12 cellular contexts compared by ENCODE assay signal in the genomic region with DNA sequence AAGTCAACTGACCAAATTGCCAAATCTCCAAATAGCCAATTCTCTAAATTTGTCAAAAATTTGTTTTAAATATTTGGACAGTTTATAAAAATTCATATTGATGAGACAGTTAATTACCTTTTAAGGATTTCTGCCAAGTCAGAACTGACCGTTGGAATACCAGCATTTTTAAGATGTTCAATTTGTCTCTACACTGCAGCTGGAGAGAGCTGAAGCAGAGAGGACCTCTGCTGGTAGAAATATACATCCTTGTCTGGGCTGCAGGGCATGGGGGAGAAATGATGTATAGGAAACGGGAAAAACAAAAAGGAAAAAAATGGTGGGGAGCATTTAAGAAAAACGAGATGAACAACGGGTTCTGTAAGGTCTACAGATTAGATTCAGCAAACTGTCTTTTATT. TPM values are rescaled to one million over a fixed set of nuclear protein-coding genes. Genes with fewer than 3 reads are reported as not detected.
DNase-seq lines count a peak whose midpoint lies in the region; TF ChIP-seq lines count a peak whose summit lies in the region.
"Had no signal": no experiment of that assay in that cellular context is flagged by ENCODE, and none has a peak within 500 bp of the region (broad histone marks: within the 10 kb centered on the region; RNA-seq: fewer than 3 reads in every experiment).

No MANE protein-coding gene starts in this region.

- TF ChIP-seq CTCF in GM06990 (IDR thresholded peaks at IDR 0.05; ENCODE audit: insufficient read depth, low read length, poor library complexity, severe bottlenecking), result peak; percentile 46
- peak; percentile 53 for TF ChIP-seq CTCF in cardiac fibroblast (IDR thresholded peaks at IDR 0.05; ENCODE audit: low read depth, low read length)
- peak; percentile 45 for TF ChIP-seq CTCF in neural cell (IDR thresholded peaks at IDR 0.05; ENCODE audit: poor library complexity, severe bottlenecking)

- peak; percentile 42 for TF ChIP-seq RAD21 in neural cell (conservative IDR thresholded peaks at IDR 0.05)

- no peaks in the 10 kb centered on the region for H4K20me1 ChIP-seq in neural cell (ENCODE audit: insufficient read depth)

- no peak overlapping the region for H3K4me2 ChIP-seq in neural cell (ENCODE audit: low read length)

- H3F3A ChIP-seq in neural cell (ENCODE audit: insufficient read depth, low read length, poor library complexity, severe bottlenecking), result no peaks in the 10 kb centered on the region

- H2AFZ ChIP-seq in neural cell (ENCODE audit: low read depth, low read length), result no peak overlapping the region

- H3K36me3 ChIP-seq in GM06990 (ENCODE audit: control insufficient read depth, insufficient read depth, low read length) (no peaks in the 10 kb centered on the region), neural cell (ENCODE audit: insufficient read depth, low read length) (no peaks in the 10 kb centered on the region)

- peaks cover 7% of the 10 kb centered on the region for H3K79me2 ChIP-seq in neural cell (replicated peaks; ENCODE audit: insufficient read depth, low read length)

- no peaks in the 10 kb centered on the region for H3K9me3 ChIP-seq in neural cell (ENCODE audit: low read length)
- H3K9me3 ChIP-seq: psoas muscle had no signal

- H3K27ac ChIP-seq in neural cell (ENCODE audit: low read length), result no peak overlapping the region
- H3K27ac ChIP-seq: psoas muscle had no signal

- H3K27me3 ChIP-seq in GM06990 (replicated peaks; ENCODE audit: control insufficient read depth, insufficient read depth, low read length) (no peaks in the 10 kb centered on the region), neural cell (ENCODE audit: insufficient read depth, low read depth, low read length) (no peaks in the 10 kb centered on the region)

- DNase-seq in GM06990 (ENCODE audit: extremely low read depth, insufficient read length), result no peak
- DNase-seq in MV-4-11 (lab: John Stamatoyannopoulos, UW), result peak; percentile 16
- DNase-seq in cardiac fibroblast (ENCODE audit: low read depth in 2 of 2), result peak; percentile 48 to 53
- no peak for DNase-seq in ecto neural progenitor cell (ENCODE audit: low spot score)
- DNase-seq in NCI-H1105 (lab: John Stamatoyannopoulos, UW), result no peak
- DNase-seq in KBM-7, result no peak
- no peak for DNase-seq in NCI-H1694 (lab: John Stamatoyannopoulos, UW)
- DNase-seq: activated effector memory CD4-positive, alpha-beta T cell treated with anti-CD3 and anti-CD28 coated beads, Interleukin-2, amount 50 U/mL, for 16 hours; glutamatergic neuron; NCI-H1048; psoas muscle had no signal

- H3K9me2 ChIP-seq in neural cell (ENCODE audit: insufficient read depth, low read length), result no peaks in the 10 kb centered on the region

- H3K9ac ChIP-seq in neural cell (ENCODE audit: low read length), result no peak overlapping the region

- in situ Hi-C loops in KBM-7 (cut with MboI; ENCODE audit: low pct_unique_long_range_greater_than_20kb, low sequenced_read_pairs), result no loop called here

- no peak for TF ChIP-seq EP300 in neural cell (conservative IDR thresholded peaks at IDR 0.05; ENCODE audit: poor library complexity, severe bottlenecking)

- no peak overlapping the region for H3K4me3 ChIP-seq in GM06990 (replicated peaks; ENCODE audit: low read depth, low read length)
- no peak overlapping the region for H3K4me3 ChIP-seq in cardiac fibroblast (replicated peaks in 1 of 2; ENCODE audit: low read depth in 2 of 2, low read length in 2 of 2)
- H3K4me3 ChIP-seq in neural cell (ENCODE audit: low read length), result no peak overlapping the region
- H3K4me3 ChIP-seq: psoas muscle had no signal

TF ChIP-seq in neural cell, 6 proteins besides CTCF, POLR2A, EP300 and RAD21:
- TF ChIP-seq MXI1 (conservative IDR thresholded peaks at IDR 0.05; ENCODE audit: poor library complexity, severe bottlenecking), result no peak

RNA-seq across cellular contexts. Expression of gene NR6A1, which starts 16.8 kb away (rescaled TPM):
- 2.6 and 4.3 TPM in 2 replicates for polyA plus RNA-seq in neural cell
- 12.0 and 14.9 TPM in 2 replicates for polyA minus RNA-seq in neural cell

RNA-seq across cellular contexts. Expression of gene OLFML2A, which starts 22.6 kb away (rescaled TPM):
- polyA plus RNA-seq in neural cell, result 0.15 and 0.48 TPM in 2 replicates
- 0.46 and 0.49 TPM in 2 replicates for polyA minus RNA-seq in neural cell

Comparison
In these comparisons a context has a peak if more than half of its experiments do, and no peak if none do; other contexts are left out.
1. DNase-seq: peak in MV-4-11 (single experiment) and cardiac fibroblast (2 of 2); none in GM06990 (single experiment), ecto neural progenitor cell (single experiment), NCI-H1105 (single experiment), KBM-7 (single experiment) and NCI-H1694 (single experiment).
2. Peak in every context shown above with its lines, with median percentiles within 50 percentile points of each other: CTCF ChIP-seq.